8 cellular contexts compared by ENCODE assay signal in the genomic region with DNA sequence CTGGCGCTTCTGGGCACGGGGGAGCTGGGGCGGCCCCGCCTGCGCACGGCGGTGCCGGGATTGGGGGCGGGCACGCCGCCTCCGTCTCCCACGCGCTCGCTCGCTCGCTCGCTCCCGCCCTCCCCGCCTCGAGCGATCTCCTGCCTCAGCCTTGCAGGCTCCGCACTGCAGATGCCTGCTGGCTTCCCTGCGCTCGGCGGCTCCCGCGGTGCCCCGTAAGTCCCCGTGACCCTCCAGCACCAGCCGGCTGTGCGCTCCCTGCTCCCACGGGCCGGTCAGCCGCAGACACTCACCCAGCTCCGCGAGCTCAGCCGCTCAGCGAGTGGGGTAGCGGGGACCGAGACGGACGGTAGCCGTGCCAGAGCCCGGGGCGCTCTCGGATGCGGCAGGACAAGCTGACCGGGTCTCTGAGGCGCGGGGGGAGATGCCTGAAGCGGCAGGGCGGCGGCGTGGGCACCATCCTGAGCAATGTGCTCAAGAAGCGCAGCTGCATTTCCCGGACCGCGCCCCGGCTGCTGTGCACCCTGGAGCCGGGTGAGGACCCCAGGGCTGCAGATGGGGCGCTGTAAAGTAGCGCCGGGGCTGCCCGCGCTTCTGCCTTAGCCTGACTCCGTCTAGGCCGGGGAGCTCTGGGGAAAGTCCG. TPM values are rescaled to one million over a fixed set of nuclear protein-coding genes. Genes with fewer than 3 reads are reported as not detected.
DNase-seq lines count a peak whose midpoint lies in the region; ATAC-seq and TF ChIP-seq lines count a peak whose summit lies in the region.

A gene with protein sequence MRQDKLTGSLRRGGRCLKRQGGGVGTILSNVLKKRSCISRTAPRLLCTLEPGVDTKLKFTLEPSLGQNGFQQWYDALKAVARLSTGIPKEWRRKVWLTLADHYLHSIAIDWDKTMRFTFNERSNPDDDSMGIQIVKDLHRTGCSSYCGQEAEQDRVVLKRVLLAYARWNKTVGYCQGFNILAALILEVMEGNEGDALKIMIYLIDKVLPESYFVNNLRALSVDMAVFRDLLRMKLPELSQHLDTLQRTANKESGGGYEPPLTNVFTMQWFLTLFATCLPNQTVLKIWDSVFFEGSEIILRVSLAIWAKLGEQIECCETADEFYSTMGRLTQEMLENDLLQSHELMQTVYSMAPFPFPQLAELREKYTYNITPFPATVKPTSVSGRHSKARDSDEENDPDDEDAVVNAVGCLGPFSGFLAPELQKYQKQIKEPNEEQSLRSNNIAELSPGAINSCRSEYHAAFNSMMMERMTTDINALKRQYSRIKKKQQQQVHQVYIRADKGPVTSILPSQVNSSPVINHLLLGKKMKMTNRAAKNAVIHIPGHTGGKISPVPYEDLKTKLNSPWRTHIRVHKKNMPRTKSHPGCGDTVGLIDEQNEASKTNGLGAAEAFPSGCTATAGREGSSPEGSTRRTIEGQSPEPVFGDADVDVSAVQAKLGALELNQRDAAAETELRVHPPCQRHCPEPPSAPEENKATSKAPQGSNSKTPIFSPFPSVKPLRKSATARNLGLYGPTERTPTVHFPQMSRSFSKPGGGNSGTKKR (plus strand): TSS at position 148 of the 643 bp plus-strand sequence. CDS start 233 bp downstream, at position 381.

- no peak within 1 kb of the TSS for H3K27ac Mint-ChIP-seq in stimulated activated effector memory CD8-positive, alpha-beta T cell treated with anti-CD3 and anti-CD28 coated beads, Interleukin-12 subunit alpha, Interleukin-12 subunit beta, amount 100 ng/mL, for 72 hours

- WGBS in lung, 2 donors = 2% methylated on average over 63 to 69 of the region's 69 CpGs

- H3K4me1 ChIP-seq in lung (ENCODE audit: control insufficient read depth in 2 of 2, insufficient read depth in 2 of 2, low read length in 2 of 2) = peaks cover 3 to 17% of the 10 kb centered on the region in 2 donors

- no peaks in the 10 kb centered on the region for H3K36me3 Mint-ChIP-seq in stimulated activated effector memory CD8-positive, alpha-beta T cell treated with anti-CD3 and anti-CD28 coated beads, Interleukin-12 subunit alpha, Interleukin-12 subunit beta, amount 100 ng/mL, for 72 hours

- H3K27ac ChIP-seq in VCaP = peak within 1 kb of the TSS; percentile 72
- H3K27ac ChIP-seq in lung (ENCODE audit: low read depth in 1 of 2, low read length in 1 of 2) = no peak within 1 kb of the TSS

- DNase-seq in activated CD4-positive, alpha-beta T cell treated with anti-CD3 and anti-CD28 coated beads for 4 hours = peak; percentile 21
- no peak for DNase-seq in activated CD4-positive, alpha-beta T cell treated with anti-CD3 and anti-CD28 coated beads for 1 hour
- peak; percentile 50 for DNase-seq in MV-4-11 (lab: John Stamatoyannopoulos, UW)
- peak; percentile 72 for DNase-seq in ecto neural progenitor cell (ENCODE audit: low spot score)
- no peak for DNase-seq in lung (ENCODE audit: low spot score)
- DNase-seq in stimulated activated effector memory CD8-positive, alpha-beta T cell treated with anti-CD3 and anti-CD28 coated beads, Interleukin-12 subunit alpha, Interleukin-12 subunit beta, amount 100 ng/mL, for 72 hours (ENCODE audit: low spot score in 2 of 2) = peak in 1 of 2 donors; percentile 58
- no peak for DNase-seq in NK-92 (lab: John Stamatoyannopoulos, UW; ENCODE audit: unreplicated experiment)

- H3K4me3 Mint-ChIP-seq in stimulated activated effector memory CD8-positive, alpha-beta T cell treated with anti-CD3 and anti-CD28 coated beads, Interleukin-12 subunit alpha, Interleukin-12 subunit beta, amount 100 ng/mL, for 72 hours = peak within 1 kb of the TSS; percentile 74

- H3K36me3 ChIP-seq in lung (ENCODE audit: control insufficient read depth in 2 of 2, insufficient read depth in 2 of 2, low read length in 2 of 2) = no peaks in the 10 kb centered on the region

- peaks cover 21% of the 10 kb centered on the region for H3K4me1 Mint-ChIP-seq in stimulated activated effector memory CD8-positive, alpha-beta T cell treated with anti-CD3 and anti-CD28 coated beads, Interleukin-12 subunit alpha, Interleukin-12 subunit beta, amount 100 ng/mL, for 72 hours

- peaks cover 0 to 7% of the 10 kb centered on the region in 2 donors for H3K9me3 ChIP-seq in lung (ENCODE audit: control insufficient read depth in 2 of 2, insufficient read depth in 1 of 2, low read length in 1 of 2)

- ATAC-seq in lung (ENCODE audit: insufficient read depth, low FRiP score) = peak; percentile 31
- peak; percentile 65 for ATAC-seq in stimulated activated effector memory CD8-positive, alpha-beta T cell treated with anti-CD3 and anti-CD28 coated beads, Interleukin-12 subunit alpha, Interleukin-12 subunit beta, amount 100 ng/mL, for 72 hours

- H3K27me3 ChIP-seq in lung (ENCODE audit: control insufficient read depth, insufficient read depth) = no peaks in the 10 kb centered on the region

- TF ChIP-seq CTCF in VCaP (conservative IDR thresholded peaks at IDR 0.05) (no peak), lung (IDR thresholded peaks at IDR 0.05; ENCODE audit: control extremely low read depth, extremely low read depth) (no peak)

- no peaks in the 10 kb centered on the region for H3K9me3 Mint-ChIP-seq in stimulated activated effector memory CD8-positive, alpha-beta T cell treated with anti-CD3 and anti-CD28 coated beads, Interleukin-12 subunit alpha, Interleukin-12 subunit beta, amount 100 ng/mL, for 72 hours

- H3K4me3 ChIP-seq in lung = peak within 1 kb of the TSS; percentile 16

RNA-seq across cellular contexts. Expression of the gene that starts here (rescaled TPM):
- 10 to 100 TPM; 11.0 to 15.7 TPM for total RNA-seq in lung
- polyA plus RNA-seq in lung = 1 to 10 TPM; 3.3 to 9.3 TPM

Comparison
In these comparisons a context has a peak if more than half of its experiments do, and no peak if none do; other contexts are left out.
1. DNase-seq: peak in activated CD4-positive, alpha-beta T cell treated with anti-CD3 and anti-CD28 coated beads for 4 hours (2 of 2), MV-4-11 (single experiment) and ecto neural progenitor cell (single experiment); none in activated CD4-positive, alpha-beta T cell treated with anti-CD3 and anti-CD28 coated beads for 1 hour (single experiment), lung (single experiment) and NK-92 (single experiment).